Comparison of ENCODE assay signal across 8 cellular contexts in genomic region chr2:202377308-202377736, GRCh38. TPM values are rescaled to one million over a fixed set of nuclear protein-coding genes. Genes with fewer than 3 reads are reported as not detected.
DNase-seq lines count a peak whose midpoint lies in the region; TF ChIP-seq lines count a peak whose summit lies in the region.

No MANE protein-coding gene starts in this region.

- no peaks in the 10 kb centered on the region for H3K9me3 ChIP-seq in spleen

- POLR2A ChIA-PET in RWPE1 (lab: Yijun Ruan, JAX; ENCODE audit: low non-redundant PET): no interaction called here

- H3K4me3 ChIP-seq in cardiac fibroblast (replicated peaks in 1 of 2; ENCODE audit: low read depth in 2 of 2, low read length in 2 of 2) (peak overlapping the region; percentile 92), kidney epithelial cell (ENCODE audit: low read depth, low read length) (peak overlapping the region; percentile 81), spleen (peak overlapping the region; percentile 85 to 98 (median 92))

- no peak for TF ChIP-seq POLR2A in spleen (IDR thresholded peaks at IDR 0.05)

- 1 to 4% (median 1%) methylated on average over 28 to 29 of the region's 29 CpGs for WGBS in spleen, 5 donors

- TF ChIP-seq CTCF in RWPE1 (conservative IDR thresholded peaks at IDR 0.05; ENCODE audit: low read depth) (no peak), cardiac fibroblast (IDR thresholded peaks at IDR 0.05; ENCODE audit: low read depth, low read length) (no peak), kidney epithelial cell (IDR thresholded peaks at IDR 0.05; ENCODE audit: insufficient read depth, low read length, poor library complexity, severe bottlenecking) (no peak), spleen (IDR thresholded peaks at IDR 0.05 in 8 of 11, conservative IDR thresholded peaks at IDR 0.05 in 3 of 11) (no peak)

- peaks cover 16 to 75% (median 49%) of the 10 kb centered on the region in 6 donors for H3K4me1 ChIP-seq in spleen

- DNase-seq in stimulated activated CD4-positive, alpha-beta T cell treated with anti-CD3 and anti-CD28 coated beads, Interleukin-15, amount 100 ng/mL, for 24 hours: peak; percentile 35
- no peak for DNase-seq in stimulated activated CD4-positive, alpha-beta T cell treated with anti-CD3 and anti-CD28 coated beads, Interleukin-1b, Interleukin-23, amount 100 ng/mL, for 48 hours
- DNase-seq in RWPE1 (ENCODE audit: low spot score) (peak; percentile 13), cardiac fibroblast (ENCODE audit: low read depth in 2 of 2) (peak; percentile 36 to 47), kidney epithelial cell (ENCODE audit: low read depth) (no peak), spleen (peak; percentile 86), NCI-H1436 treated with DMSO at 0.1 percent for 48 hours (lab: John Stamatoyannopoulos, UW) (no peak), OCI-M2 (lab: John Stamatoyannopoulos, UW; ENCODE audit: unreplicated experiment) (no peak)

- H3K36me3 ChIP-seq in kidney epithelial cell (ENCODE audit: control insufficient read depth, insufficient read depth, low read length) (no peaks in the 10 kb centered on the region), spleen (no peaks in the 10 kb centered on the region)

- intact Hi-C loops in spleen (cut with DNase I; ENCODE audit: low total_unique reads): no loop called here

- CTCF ChIA-PET in RWPE1 (lab: Yijun Ruan, JAX): interaction anchor here (0.7 to 1.0 kb wide), 3 partner anchors 98 to 1090 kb away, joined by 3 read pairs; no protein-coding TSS in a partner anchor

- peak overlapping the region; percentile 98 for H3K27ac ChIP-seq in RWPE1
- H3K27ac ChIP-seq in spleen: peak overlapping the region; percentile 89 to 95 (median 92)

- H3K27me3 ChIP-seq in kidney epithelial cell (ENCODE audit: control insufficient read depth, insufficient read depth, low read length) (no peaks in the 10 kb centered on the region), spleen (replicated peaks in 1 of 7) (no peaks in the 10 kb centered on the region)

RNA-seq across cellular contexts. Expression of gene BMPR2, which starts 1.2 kb away (rescaled TPM):
- total RNA-seq in kidney epithelial cell: 44.8 and 46.3 TPM in 2 replicates
- 10 to 100 TPM; 47.7 to 71.3 (median 53.1) TPM for total RNA-seq in spleen
- polyA plus RNA-seq in spleen: 1 to 10 TPM; 3.2 to 6.2 (median 4.4) TPM

Comparison
In these comparisons a context has a peak if more than half of its experiments do, and no peak if none do; other contexts are left out.
1. DNase-seq: peak in stimulated activated CD4-positive, alpha-beta T cell treated with anti-CD3 and anti-CD28 coated beads, Interleukin-15, amount 100 ng/mL, for 24 hours (single experiment), RWPE1 (single experiment), cardiac fibroblast (2 of 2) and spleen (single experiment); none in stimulated activated CD4-positive, alpha-beta T cell treated with anti-CD3 and anti-CD28 coated beads, Interleukin-1b, Interleukin-23, amount 100 ng/mL, for 48 hours (single experiment), kidney epithelial cell (single experiment), NCI-H1436 treated with DMSO at 0.1 percent for 48 hours (single experiment) and OCI-M2 (single experiment).
2. Peak in every context shown above with its lines, with median percentiles within 50 percentile points of each other: H3K4me3 ChIP-seq.